Comparison of ENCODE assay signal across 18 cellular contexts in genomic region chr5:89436464-89436863, GRCh38.
DNase-seq lines count a peak whose midpoint lies in the region; ATAC-seq and TF ChIP-seq lines count a peak whose summit lies in the region.
"Had no signal": no experiment of that assay in that cellular context is flagged by ENCODE, and none has a peak within 500 bp of the region (broad histone marks: within the 10 kb centered on the region; RNA-seq: fewer than 3 reads in every experiment).

No MANE protein-coding gene starts in this region.

- H3K4me2 ChIP-seq in GM23248 (ENCODE audit: unreplicated experiment) = no peak overlapping the region
- peak overlapping the region; percentile 79 for H3K4me2 ChIP-seq in OCI-LY3 (ENCODE audit: low read length)
- H3K4me2 ChIP-seq: neural progenitor cell had no signal

- H3K27me3 Mint-ChIP-seq in activated T-cell treated with anti-CD3 and anti-CD28 coated beads, Interleukin-2, amount 50 U/mL, for 4 hours (ENCODE audit: low read depth) = no peaks in the 10 kb centered on the region
- H3K27me3 Mint-ChIP-seq in activated naive CD8-positive, alpha-beta T cell treated with anti-CD3 and anti-CD28 coated beads, Interleukin-2, amount 50 U/mL, for 24 hours = no peaks in the 10 kb centered on the region
- H3K27me3 Mint-ChIP-seq: activated CD4-positive, alpha-beta T cell treated with anti-CD3 and anti-CD28 coated beads, Interleukin-2, amount 10 ng/mL, durations not matched to agents 7 days and 5 days; CD4-positive, alpha-beta memory T cell; dendritic cell treated with granulocyte-macrophage colony-stimulating factor and Interleukin-4, amounts not matched to agents 40 ng/mL and 50 ng/mL, for 4 days had no signal

- ATAC-seq in HG02678 (IDR thresholded peaks at IDR 0.05; ENCODE audit: unreplicated experiment) = no peak
- ATAC-seq in activated T-cell treated with anti-CD3 and anti-CD28 coated beads, Interleukin-2, amount 50 U/mL, for 4 hours = no peak
- ATAC-seq in activated naive CD8-positive, alpha-beta T cell treated with anti-CD3 and anti-CD28 coated beads, Interleukin-2, amount 50 U/mL, for 24 hours = no peak

- H3K9ac ChIP-seq in GM23248 (no peak overlapping the region), OCI-LY3 (ENCODE audit: low read length) (peak overlapping the region; percentile 53; the same call in 1 of the 2 replicates)
- H3K9ac ChIP-seq: neural progenitor cell had no signal

- no peaks in the 10 kb centered on the region for H3K9me3 Mint-ChIP-seq in activated T-cell treated with anti-CD3 and anti-CD28 coated beads, Interleukin-2, amount 50 U/mL, for 4 hours
- H3K9me3 Mint-ChIP-seq in activated naive CD8-positive, alpha-beta T cell treated with anti-CD3 and anti-CD28 coated beads, Interleukin-2, amount 50 U/mL, for 24 hours = peaks cover 4% of the 10 kb centered on the region
- H3K9me3 Mint-ChIP-seq: activated CD4-positive, alpha-beta T cell treated with anti-CD3 and anti-CD28 coated beads, Interleukin-2, amount 10 ng/mL, durations not matched to agents 7 days and 5 days; dendritic cell treated with granulocyte-macrophage colony-stimulating factor and Interleukin-4, amounts not matched to agents 40 ng/mL and 50 ng/mL, for 4 days; neural progenitor cell had no signal

- H3K9me3 ChIP-seq in GM23248 (ENCODE audit: low read depth) (no peaks in the 10 kb centered on the region), OCI-LY3 (ENCODE audit: insufficient read depth, low read length) (no peaks in the 10 kb centered on the region)
- H3K9me3 ChIP-seq: testis had no signal

- no peaks in the 10 kb centered on the region for H3K36me3 Mint-ChIP-seq in activated T-cell treated with anti-CD3 and anti-CD28 coated beads, Interleukin-2, amount 50 U/mL, for 4 hours (ENCODE audit: insufficient read depth)
- no peaks in the 10 kb centered on the region for H3K36me3 Mint-ChIP-seq in activated naive CD8-positive, alpha-beta T cell treated with anti-CD3 and anti-CD28 coated beads, Interleukin-2, amount 50 U/mL, for 24 hours (ENCODE audit: low read depth)
- H3K36me3 Mint-ChIP-seq: CD4-positive, alpha-beta memory T cell; neural progenitor cell had no signal

- TF ChIP-seq CTCF in GM06990 (IDR thresholded peaks at IDR 0.05; ENCODE audit: insufficient read depth, low read length, poor library complexity, severe bottlenecking) (no peak), OCI-LY3 (IDR thresholded peaks at IDR 0.05; ENCODE audit: low read depth, low read length) (no peak)

- H2AFZ ChIP-seq in GM23248 (peak overlapping the region; percentile 67), OCI-LY3 (ENCODE audit: low read depth, low read length) (peak overlapping the region; percentile 62)
- H2AFZ ChIP-seq: neural progenitor cell had no signal

- H3K27me3 ChIP-seq in GM06990 (replicated peaks; ENCODE audit: control insufficient read depth, insufficient read depth, low read length) = no peaks in the 10 kb centered on the region
- no peaks in the 10 kb centered on the region for H3K27me3 ChIP-seq in GM23248 (replicated peaks; ENCODE audit: insufficient read depth)
- H3K27me3 ChIP-seq in OCI-LY3 (ENCODE audit: low read depth, low read length) = no peaks in the 10 kb centered on the region
- H3K27me3 ChIP-seq: neural progenitor cell, testis had no signal

- H3K4me3 Mint-ChIP-seq in activated T-cell treated with anti-CD3 and anti-CD28 coated beads, Interleukin-2, amount 50 U/mL, for 4 hours = no peak overlapping the region
- H3K4me3 Mint-ChIP-seq in activated naive CD8-positive, alpha-beta T cell treated with anti-CD3 and anti-CD28 coated beads, Interleukin-2, amount 50 U/mL, for 24 hours = no peak overlapping the region
- H3K4me3 Mint-ChIP-seq: activated CD4-positive, alpha-beta T cell treated with anti-CD3 and anti-CD28 coated beads, Interleukin-2, amount 10 ng/mL, durations not matched to agents 7 days and 5 days; CD4-positive, alpha-beta memory T cell; dendritic cell treated with granulocyte-macrophage colony-stimulating factor and Interleukin-4, amounts not matched to agents 40 ng/mL and 50 ng/mL, for 4 days; neural progenitor cell had no signal

- 64 to 65% methylated on average over 3 of the region's 3 CpGs for WGBS in GM23248 (ENCODE audit: low coverage in 1 of 2, low lambda C conversion rate in 2 of 2, missing lambda C conversion rate in 2 of 2), 2 experiments

- H3K36me3 ChIP-seq in GM06990 (ENCODE audit: control insufficient read depth, insufficient read depth, low read length) = no peaks in the 10 kb centered on the region
- H3K36me3 ChIP-seq in GM23248 (ENCODE audit: low read depth) = no peaks in the 10 kb centered on the region
- H3K36me3 ChIP-seq in OCI-LY3 (replicated peaks; ENCODE audit: low read depth, low read length) = no peaks in the 10 kb centered on the region
- H3K36me3 ChIP-seq: neural progenitor cell had no signal

- in situ Hi-C loops in GM23248 (cut with MboI) = no loop called here

- no peaks in the 10 kb centered on the region for H3F3A ChIP-seq in GM23248 (ENCODE audit: insufficient read depth)

- H3K4me3 ChIP-seq in GM06990 (replicated peaks; ENCODE audit: low read depth, low read length) (peak overlapping the region; percentile 14; the same call in 1 of the 2 replicates), GM23248 (no peak overlapping the region), OCI-LY3 (ENCODE audit: low read length) (peak overlapping the region; percentile 53)
- H3K4me3 ChIP-seq: neural progenitor cell, testis had no signal

- H4K20me1 ChIP-seq in GM23248 (ENCODE audit: insufficient read depth) (no peaks in the 10 kb centered on the region), OCI-LY3 (ENCODE audit: insufficient read depth, low read length) (no peaks in the 10 kb centered on the region)

- H3K4me1 ChIP-seq in GM23248 (ENCODE audit: insufficient read depth) (no peaks in the 10 kb centered on the region), OCI-LY3 (ENCODE audit: low read length) (peaks cover 49% of the 10 kb centered on the region)
- H3K4me1 ChIP-seq: neural progenitor cell, testis had no signal

- no peak overlapping the region for H3K27ac Mint-ChIP-seq in activated naive CD8-positive, alpha-beta T cell treated with anti-CD3 and anti-CD28 coated beads, Interleukin-2, amount 50 U/mL, for 24 hours
- H3K27ac Mint-ChIP-seq: activated CD4-positive, alpha-beta T cell treated with anti-CD3 and anti-CD28 coated beads, Interleukin-2, amount 10 ng/mL, durations not matched to agents 7 days and 5 days; CD4-positive, alpha-beta memory T cell; dendritic cell treated with granulocyte-macrophage colony-stimulating factor and Interleukin-4, amounts not matched to agents 40 ng/mL and 50 ng/mL, for 4 days; neural progenitor cell had no signal

- H3K4me1 Mint-ChIP-seq in activated T-cell treated with anti-CD3 and anti-CD28 coated beads, Interleukin-2, amount 50 U/mL, for 4 hours (ENCODE audit: low read depth) = no peaks in the 10 kb centered on the region
- H3K4me1 Mint-ChIP-seq in activated naive CD8-positive, alpha-beta T cell treated with anti-CD3 and anti-CD28 coated beads, Interleukin-2, amount 50 U/mL, for 24 hours = peaks cover 15% of the 10 kb centered on the region
- H3K4me1 Mint-ChIP-seq: activated CD4-positive, alpha-beta T cell treated with anti-CD3 and anti-CD28 coated beads, Interleukin-2, amount 10 ng/mL, durations not matched to agents 7 days and 5 days; CD4-positive, alpha-beta memory T cell had no signal

- H3K79me2 ChIP-seq in GM23248 (ENCODE audit: insufficient read depth) = no peaks in the 10 kb centered on the region
- no peaks in the 10 kb centered on the region for H3K79me2 ChIP-seq in OCI-LY3 (ENCODE audit: low read length)

- no peak overlapping the region for H3K27ac ChIP-seq in GM23248
- peak overlapping the region; percentile 84 for H3K27ac ChIP-seq in OCI-LY3 (ENCODE audit: low read length)
- H3K27ac ChIP-seq: neural progenitor cell, testis had no signal

- DNase-seq in GM06990 (ENCODE audit: extremely low read depth, insufficient read length) (no peak), GM23248 (no peak), myocyte (ENCODE audit: low read depth) (peak; percentile 13), 8988T (no peak)
- DNase-seq in activated T-cell treated with anti-CD3 and anti-CD28 coated beads, Interleukin-2, amount 50 U/mL, for 4 hours = no peak
- no peak for DNase-seq in activated naive CD8-positive, alpha-beta T cell treated with anti-CD3 and anti-CD28 coated beads, Interleukin-2, amount 50 U/mL, for 24 hours
- DNase-seq: activated CD4-positive, alpha-beta T cell treated with anti-CD3 and anti-CD28 coated beads, Interleukin-2, amount 10 ng/mL, durations not matched to agents 7 days and 5 days; CD4-positive, alpha-beta memory T cell; hypothalamus; kidney glomerular epithelial cell; NCI-H1417; NCI-H2107; NCI-H524 treated with DMSO at 0.1 percent for 48 hours; testis had no signal

- no peaks in the 10 kb centered on the region for H3K9me2 ChIP-seq in GM23248 (ENCODE audit: insufficient read depth)
